In the genomic region with DNA sequence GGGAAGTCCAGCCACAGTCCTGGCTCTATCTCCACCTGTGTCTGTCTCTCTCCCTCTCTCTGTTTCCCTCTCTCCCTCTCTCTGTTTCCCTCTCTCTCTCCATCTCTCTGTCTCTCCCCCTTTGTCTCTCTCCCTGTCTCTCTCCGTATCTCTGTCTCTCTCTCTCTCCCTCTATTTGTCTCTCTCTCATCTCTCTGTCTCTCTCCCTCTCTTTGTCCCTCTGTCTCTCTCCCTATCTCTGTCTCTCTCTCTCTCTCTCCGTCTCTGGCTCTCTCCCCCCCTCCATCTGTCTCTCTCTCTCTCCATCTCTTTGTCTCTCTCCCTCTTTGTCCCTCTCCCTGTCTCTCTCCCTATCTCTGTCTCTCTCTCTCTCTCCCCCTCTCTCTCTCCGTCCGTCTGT, we compare ENCODE assay signal across 9 cellular contexts. TPM values are rescaled to one million over a fixed set of nuclear protein-coding genes. Genes with fewer than 3 reads are reported as not detected.
"Had no signal": no experiment of that assay in that cellular context is flagged by ENCODE, and none has a peak within 500 bp of the region (broad histone marks: within the 10 kb centered on the region; RNA-seq: fewer than 3 reads in every experiment).

No MANE protein-coding gene starts in this region.

- ATAC-seq: GM23338 had no signal

- H3K27ac ChIP-seq: HL-60 had no signal

- H3K4me2 ChIP-seq: GM23338 had no signal

- FAIRE-seq: H1, H54, HepG2 had no signal

- H3K4me3 ChIP-seq: GM23338 had no signal

- DNase-seq: H9, HCEC 1CT, HFFc6, KG1 had no signal

- H2AFZ ChIP-seq: GM23338 had no signal

RNA-seq across cellular contexts. Expression of gene C13orf46, which starts 39.5 kb away (rescaled TPM):
- total RNA-seq: HepG2 had no signal
